ENCODE assay signal across 14 cellular contexts in genomic region chr9:15697459-15697858, GRCh38.
DNase-seq lines count a peak whose midpoint lies in the region; ATAC-seq lines count a peak whose summit lies in the region.
"Had no signal": no experiment of that assay in that cellular context is flagged by ENCODE, and none has a peak within 500 bp of the region (broad histone marks: within the 10 kb centered on the region; RNA-seq: fewer than 3 reads in every experiment).

No MANE protein-coding gene starts in this region.

- H3K4me1 ChIP-seq in mesenchymal stem cell (ENCODE audit: control insufficient read depth, insufficient read depth, low read depth, low read length), result no peaks in the 10 kb centered on the region
- H3K4me1 ChIP-seq: vagina had no signal

- H2AK5ac ChIP-seq in mesenchymal stem cell (ENCODE audit: low read length, severe bottlenecking), result no peak overlapping the region

- no peak overlapping the region for H2BK5ac ChIP-seq in mesenchymal stem cell (ENCODE audit: low read depth, low read length, poor library complexity, severe bottlenecking)

- H3K27ac Mint-ChIP-seq in stimulated activated naive B cell treated with anti-CD40 and anti-IgM and Interleukin-4, amounts not matched to agents 10 μg/mL and 1 μg/mL and 100 μg/mL, for 72 hours, result no peak overlapping the region

- peaks cover 6 to 19% of the 10 kb centered on the region in 2 donors for H3K36me3 Mint-ChIP-seq in stimulated activated naive B cell treated with anti-CD40 and anti-IgM and Interleukin-4, amounts not matched to agents 10 μg/mL and 1 μg/mL and 100 μg/mL, for 72 hours

- H3K36me3 ChIP-seq in MG63, result no peaks in the 10 kb centered on the region
- H3K36me3 ChIP-seq in mesenchymal stem cell (ENCODE audit: control insufficient read depth in 1 of 2, insufficient read depth in 2 of 2, low read depth in 1 of 2, low read length in 2 of 2), result no peaks in the 10 kb centered on the region
- H3K36me3 ChIP-seq: ovary, vagina had no signal

- no peak overlapping the region for H3K9ac ChIP-seq in mesenchymal stem cell (ENCODE audit: low read length)

- H4K8ac ChIP-seq in mesenchymal stem cell (ENCODE audit: low read length), result no peak overlapping the region

- H3K27me3 ChIP-seq in MG63, result no peaks in the 10 kb centered on the region
- H3K27me3 ChIP-seq in mesenchymal stem cell (ENCODE audit: control insufficient read depth in 1 of 2, insufficient read depth in 1 of 2, low read length in 2 of 2), result no peaks in the 10 kb centered on the region
- H3K27me3 ChIP-seq: ovary, vagina had no signal

- H3K9me3 Mint-ChIP-seq in stimulated activated naive B cell treated with anti-CD40 and anti-IgM and Interleukin-4, amounts not matched to agents 10 μg/mL and 1 μg/mL and 100 μg/mL, for 72 hours, result peaks cover 0 to 4% of the 10 kb centered on the region in 2 donors

- no peak overlapping the region for H3K4me2 ChIP-seq in mesenchymal stem cell (ENCODE audit: low read length, poor library complexity, severe bottlenecking)

- H3K23ac ChIP-seq in mesenchymal stem cell (ENCODE audit: low read length in 2 of 2), result no peak overlapping the region

- no peak overlapping the region for H2AFZ ChIP-seq in mesenchymal stem cell (ENCODE audit: low read depth, low read length)

- no peak overlapping the region for H3K27ac ChIP-seq in mesenchymal stem cell (ENCODE audit: low read length, poor library complexity, severe bottlenecking)
- H3K27ac ChIP-seq: ovary, vagina had no signal

- H2BK15ac ChIP-seq in mesenchymal stem cell (ENCODE audit: low read depth, poor library complexity, severe bottlenecking), result no peak overlapping the region

- ATAC-seq in stimulated activated naive B cell treated with anti-CD40 and anti-IgM and Interleukin-4, amounts not matched to agents 10 μg/mL and 1 μg/mL and 100 μg/mL, for 72 hours (replicated peaks), result no peak
- ATAC-seq: activated CD4-positive, CD25-positive, alpha-beta regulatory T cell treated with anti-CD3 and anti-CD28 coated beads, Interleukin-2, amount 50 U/mL, for 24 hours; left colon had no signal

- H3K4me1 Mint-ChIP-seq in stimulated activated naive B cell treated with anti-CD40 and anti-IgM and Interleukin-4, amounts not matched to agents 10 μg/mL and 1 μg/mL and 100 μg/mL, for 72 hours, result no peaks in the 10 kb centered on the region

- DNase-seq in DMS 273 treated with DMSO at 0.1 percent for 48 hours (lab: John Stamatoyannopoulos, UW) (peak; percentile 8), MG63 (peak; percentile 99), brain pericyte (ENCODE audit: low read depth, low spot score) (peak; percentile 25), mesenchymal stem cell (peak; percentile 79), NCI-H1417 treated with DMSO at 0.1 percent for 48 hours (lab: John Stamatoyannopoulos, UW) (no peak), mucosa of gallbladder (ENCODE audit: low spot score) (no peak), midbrain (lab: John Stamatoyannopoulos, UW) (no peak)
- no peak for DNase-seq in stimulated activated naive B cell treated with anti-CD40 and anti-IgM and Interleukin-4, amounts not matched to agents 10 μg/mL and 1 μg/mL and 100 μg/mL, for 72 hours
- DNase-seq: activated naive CD4-positive, alpha-beta T cell treated with anti-CD3 and anti-CD28 coated beads, Interleukin-2, amount 50 U/mL, for 16 hours; left colon; NCI-H1694 treated with DMSO at 0.1 percent for 48 hours; ovary had no signal

- no peak overlapping the region for H2BK12ac ChIP-seq in mesenchymal stem cell (ENCODE audit: low read length in 2 of 2)

- H4K91ac ChIP-seq in mesenchymal stem cell (ENCODE audit: low read length), result no peak overlapping the region

- no peak overlapping the region for H3K14ac ChIP-seq in mesenchymal stem cell (ENCODE audit: low read length in 2 of 2)

- H2BK120ac ChIP-seq in mesenchymal stem cell (ENCODE audit: low read depth, low read length), result no peak overlapping the region

- no peaks in the 10 kb centered on the region for H3K79me1 ChIP-seq in mesenchymal stem cell (replicated peaks; ENCODE audit: low read length, poor library complexity, severe bottlenecking)

- H3K18ac ChIP-seq in mesenchymal stem cell (ENCODE audit: low read depth in 1 of 2, low read length in 2 of 2), result no peak overlapping the region

- no peak overlapping the region for H3K4me3 Mint-ChIP-seq in stimulated activated naive B cell treated with anti-CD40 and anti-IgM and Interleukin-4, amounts not matched to agents 10 μg/mL and 1 μg/mL and 100 μg/mL, for 72 hours

- WGBS in mesenchymal stem cell, result no CpG with 5 or more reads among the region's 2 CpGs

- H3K4me3 ChIP-seq in MG63 (no peak overlapping the region), mesenchymal stem cell (ENCODE audit: insufficient read depth in 1 of 2, low read depth in 1 of 2, low read length in 2 of 2) (no peak overlapping the region)
- H3K4me3 ChIP-seq: ovary, vagina had no signal

- H3K9me3 ChIP-seq in MG63 (peaks cover 15% of the 10 kb centered on the region), mesenchymal stem cell (ENCODE audit: control insufficient read depth, low read length) (no peaks in the 10 kb centered on the region)
- H3K9me3 ChIP-seq: ovary, vagina had no signal

- no peaks in the 10 kb centered on the region for H3K27me3 Mint-ChIP-seq in stimulated activated naive B cell treated with anti-CD40 and anti-IgM and Interleukin-4, amounts not matched to agents 10 μg/mL and 1 μg/mL and 100 μg/mL, for 72 hours

- no peak overlapping the region for H3K4ac ChIP-seq in mesenchymal stem cell (ENCODE audit: low read depth in 1 of 2, low read length in 2 of 2)

Comparison
In these comparisons a context has a peak if more than half of its experiments do, and no peak if none do; other contexts are left out.
1. DNase-seq: peak in DMS 273 treated with DMSO at 0.1 percent for 48 hours (single experiment), MG63 (single experiment), brain pericyte (single experiment) and mesenchymal stem cell (single experiment); none in NCI-H1417 treated with DMSO at 0.1 percent for 48 hours (single experiment), stimulated activated naive B cell treated with anti-CD40 and anti-IgM and Interleukin-4, amounts not matched to agents 10 μg/mL and 1 μg/mL and 100 μg/mL, for 72 hours (single experiment), mucosa of gallbladder (single experiment) and midbrain (single experiment).